8 cellular contexts compared by ENCODE assay signal in genomic region chr16:50627419-50627818, GRCh38. TPM values are rescaled to one million over a fixed set of nuclear protein-coding genes. Genes with fewer than 3 reads are reported as not detected.
DNase-seq lines count a peak whose midpoint lies in the region; ATAC-seq and TF ChIP-seq lines count a peak whose summit lies in the region.

No MANE protein-coding gene starts in this region.

- peak overlapping the region; percentile 25 for H3K4me3 Mint-ChIP-seq in glutamatergic neuron (ENCODE audit: unreplicated experiment)

- peaks cover 6% of the 10 kb centered on the region for H3K27me3 Mint-ChIP-seq in glutamatergic neuron (ENCODE audit: unreplicated experiment)

- TF ChIP-seq CTCF in AG09319 (IDR thresholded peaks at IDR 0.05; ENCODE audit: low read depth, low read length) (peak; percentile 41), glutamatergic neuron (IDR thresholded peaks at IDR 0.05; ENCODE audit: partially characterized antibody, unreplicated experiment) (no peak)

- H3K4me1 Mint-ChIP-seq in glutamatergic neuron (ENCODE audit: low read depth, unreplicated experiment) = peaks cover 27% of the 10 kb centered on the region

- H3K36me3 Mint-ChIP-seq in glutamatergic neuron (ENCODE audit: unreplicated experiment) = peaks cover 6% of the 10 kb centered on the region

- peak; percentile 51 for ATAC-seq in HG03175 (IDR thresholded peaks at IDR 0.05; ENCODE audit: unreplicated experiment)
- ATAC-seq in HG02798 (IDR thresholded peaks at IDR 0.05; ENCODE audit: poor library complexity, unreplicated experiment) = no peak

- no peak overlapping the region for H3K27ac Mint-ChIP-seq in glutamatergic neuron (ENCODE audit: unreplicated experiment)

- H3K9me3 Mint-ChIP-seq in glutamatergic neuron (ENCODE audit: unreplicated experiment) = peaks cover 10% of the 10 kb centered on the region

- DNase-seq in AG09319 (ENCODE audit: extremely low read depth, low read depth) = no peak
- DNase-seq in activated CD8-positive, alpha-beta memory T cell treated with anti-CD3 and anti-CD28 coated beads, Interleukin-2, amount 50 U/mL, for 48 hours = peak; percentile 59
- DNase-seq in glutamatergic neuron = peak; percentile 52
- peak; percentile 26 to 46 for DNase-seq in stimulated activated CD4-positive, alpha-beta T cell treated with anti-CD3 and anti-CD28 coated beads, Interleukin-15, amount 100 ng/mL, for 48 hours (ENCODE audit: low read depth in 2 of 2)
- DNase-seq in SW480 (ENCODE audit: low spot score) = no peak
- no peak for DNase-seq in NCI-H1930 (lab: John Stamatoyannopoulos, UW)

RNA-seq across cellular contexts. Expression of gene SNX20, which starts 53.7 kb away (rescaled TPM):
- not detected for total RNA-seq in glutamatergic neuron (ENCODE audit: unreplicated experiment)

Comparison
In these comparisons a context has a peak if more than half of its experiments do, and no peak if none do; other contexts are left out.
1. DNase-seq: peak in activated CD8-positive, alpha-beta memory T cell treated with anti-CD3 and anti-CD28 coated beads, Interleukin-2, amount 50 U/mL, for 48 hours (single experiment), glutamatergic neuron (single experiment) and stimulated activated CD4-positive, alpha-beta T cell treated with anti-CD3 and anti-CD28 coated beads, Interleukin-15, amount 100 ng/mL, for 48 hours (2 of 2); none in AG09319 (single experiment), SW480 (single experiment) and NCI-H1930 (0 of 2).